7 cellular contexts compared by ENCODE assay signal in the genomic region with DNA sequence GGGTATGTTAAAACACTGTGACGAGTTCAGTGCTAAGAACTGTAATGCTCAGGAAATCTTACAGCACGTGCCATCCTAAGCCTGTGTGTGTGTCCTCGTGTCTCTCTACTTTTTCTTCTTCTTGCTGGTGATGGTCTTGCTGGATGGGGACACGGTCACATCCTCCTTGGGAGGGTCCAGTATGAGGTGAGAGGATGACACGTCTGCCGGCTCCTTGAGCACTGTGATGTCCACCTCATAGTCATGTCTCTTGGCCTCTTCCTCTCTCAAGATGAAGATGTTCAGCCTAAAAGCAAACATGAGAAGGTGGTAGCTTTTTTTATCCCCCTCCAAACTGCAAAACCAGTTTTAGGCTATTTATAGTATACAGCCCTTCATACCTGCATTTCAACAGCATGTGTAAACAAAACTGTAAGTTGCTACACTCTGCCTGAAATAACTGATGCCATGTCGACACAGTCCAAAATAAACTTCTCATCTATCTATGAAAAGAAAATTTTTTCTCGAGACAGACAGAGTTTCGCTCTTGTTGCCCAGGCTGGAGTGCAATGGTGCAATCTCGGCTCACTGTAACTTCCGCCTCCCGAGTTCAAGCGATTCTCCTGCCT. TPM values are rescaled to one million over a fixed set of nuclear protein-coding genes. Genes with fewer than 3 reads are reported as not detected.
"Had no signal": no experiment of that assay in that cellular context is flagged by ENCODE, and none has a peak within 500 bp of the region (broad histone marks: within the 10 kb centered on the region; RNA-seq: fewer than 3 reads in every experiment).

No MANE protein-coding gene starts in this region.

RNA-seq across cellular contexts. Expression of a gene that starts 44.1 kb away (rescaled TPM):
- total RNA-seq: NCI-H460, PC-3, Right ventricle myocardium superior, SJSA1 had no signal

RNA-seq across cellular contexts. Expression of a gene that starts 45.8 kb away (rescaled TPM):
- total RNA-seq: LHCN-M2, MCF 10A, NCI-H460, PC-3, Peyer's patch, Right ventricle myocardium superior, SJSA1 had no signal
